ENCODE assay signal across 23 cellular contexts in genomic region chr13:107534548-107534947, GRCh38.
"Had no signal": no experiment of that assay in that cellular context is flagged by ENCODE, and none has a peak within 500 bp of the region (broad histone marks: within the 10 kb centered on the region; RNA-seq: fewer than 3 reads in every experiment).

No MANE protein-coding gene starts in this region.

- H2AFZ ChIP-seq: hepatocyte had no signal

- H3K36me3 ChIP-seq: ascending aorta, neutrophil, ovary, prostate gland, right atrium auricular region, thyroid gland had no signal

- DNase-seq: activated CD4-positive, alpha-beta memory T cell treated with anti-CD3 and anti-CD28 coated beads, Interleukin-2, amount 10 ng/mL, durations not matched to agents 7 days and 5 days; activated CD4-positive, alpha-beta T cell treated with anti-CD3 and anti-CD28 coated beads, Interleukin-2, amount 10 ng/mL, durations not matched to agents 24 days and 14 days; activated gamma-delta T cell; activated naive CD4-positive, alpha-beta T cell treated with anti-CD3 and anti-CD28 coated beads, Interleukin-2, amount 50 U/mL, for 16 hours; activated naive CD8-positive, alpha-beta T cell treated with anti-CD3 and anti-CD28 coated beads, Interleukin-2, amount 50 U/mL, for 24 hours; cerebellar nuclear complex; cortex of kidney; foreskin keratinocyte; immature natural killer cell; left ventricle myocardium superior; ovary; stimulated activated CD4-positive, alpha-beta T cell treated with anti-CD3 and anti-CD28 coated beads, Interleukin-4, amount 100 ng/mL, for 4 hours; stimulated activated naive CD8-positive, alpha-beta T cell treated with anti-CD3 and anti-CD28 coated beads, Interleukin-15, Interleukin-2, amounts not matched to agents 100 U/mL and 50 U/mL, for 24 hours; substantia nigra; thyroid gland had no signal

- H3K4me2 ChIP-seq: hepatocyte had no signal

- H3K27ac ChIP-seq: ascending aorta, epithelial cell of prostate, foreskin keratinocyte, hepatocyte, neutrophil, ovary, prostate gland, right atrium auricular region, thyroid gland, VCaP had no signal

- H3K9me3 ChIP-seq: ascending aorta, neutrophil, ovary, prostate gland, right atrium auricular region, thyroid gland had no signal

- ATAC-seq: activated CD4-positive, CD25-positive, alpha-beta regulatory T cell treated with anti-CD3 and anti-CD28 coated beads, Interleukin-2, amount 50 U/mL, for 24 hours; activated naive CD8-positive, alpha-beta T cell treated with anti-CD3 and anti-CD28 coated beads, Interleukin-2, amount 50 U/mL, for 24 hours; foreskin keratinocyte; left ventricle myocardium superior; stimulated activated naive CD8-positive, alpha-beta T cell treated with anti-CD3 and anti-CD28 coated beads, Interleukin-15, Interleukin-2, amounts not matched to agents 100 U/mL and 50 U/mL, for 24 hours had no signal

- H3K27me3 ChIP-seq: ascending aorta, foreskin keratinocyte, hepatocyte, neutrophil, ovary, right atrium auricular region, thyroid gland had no signal

- H3K4me1 ChIP-seq: ascending aorta, foreskin keratinocyte, prostate gland, right atrium auricular region, thyroid gland had no signal

- H3K4me3 ChIP-seq: ascending aorta, hepatocyte, ovary, prostate gland, right atrium auricular region, thyroid gland had no signal
